ENCODE assay signal across 1 cellular context in the genomic region with DNA sequence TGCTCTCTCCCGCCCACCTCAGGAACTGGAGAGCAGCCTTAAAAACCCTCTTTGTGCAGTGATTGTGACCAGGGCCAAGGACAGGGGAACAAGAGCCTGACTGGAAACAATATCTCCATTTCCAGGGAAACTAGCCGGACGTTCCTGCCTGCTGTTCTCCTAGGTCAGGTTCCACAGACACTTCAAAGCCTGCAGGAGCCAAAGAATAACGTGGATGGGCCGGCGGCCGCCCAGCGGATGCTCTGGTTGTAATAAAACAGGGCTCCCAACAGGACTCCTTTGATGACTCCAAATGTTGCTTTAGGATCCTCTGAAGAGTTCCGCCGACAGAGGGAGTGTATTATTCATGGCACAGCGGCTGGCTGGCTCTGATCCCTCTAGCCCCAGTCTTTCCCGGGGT.
TF ChIP-seq lines count a peak whose summit lies in the region.

No MANE protein-coding gene starts in this region.

TF ChIP-seq in K562, 482 proteins besides CTCF, POLR2A, EP300 and RAD21 (continued from another document):
- TF ChIP-seq, protein P1, sequence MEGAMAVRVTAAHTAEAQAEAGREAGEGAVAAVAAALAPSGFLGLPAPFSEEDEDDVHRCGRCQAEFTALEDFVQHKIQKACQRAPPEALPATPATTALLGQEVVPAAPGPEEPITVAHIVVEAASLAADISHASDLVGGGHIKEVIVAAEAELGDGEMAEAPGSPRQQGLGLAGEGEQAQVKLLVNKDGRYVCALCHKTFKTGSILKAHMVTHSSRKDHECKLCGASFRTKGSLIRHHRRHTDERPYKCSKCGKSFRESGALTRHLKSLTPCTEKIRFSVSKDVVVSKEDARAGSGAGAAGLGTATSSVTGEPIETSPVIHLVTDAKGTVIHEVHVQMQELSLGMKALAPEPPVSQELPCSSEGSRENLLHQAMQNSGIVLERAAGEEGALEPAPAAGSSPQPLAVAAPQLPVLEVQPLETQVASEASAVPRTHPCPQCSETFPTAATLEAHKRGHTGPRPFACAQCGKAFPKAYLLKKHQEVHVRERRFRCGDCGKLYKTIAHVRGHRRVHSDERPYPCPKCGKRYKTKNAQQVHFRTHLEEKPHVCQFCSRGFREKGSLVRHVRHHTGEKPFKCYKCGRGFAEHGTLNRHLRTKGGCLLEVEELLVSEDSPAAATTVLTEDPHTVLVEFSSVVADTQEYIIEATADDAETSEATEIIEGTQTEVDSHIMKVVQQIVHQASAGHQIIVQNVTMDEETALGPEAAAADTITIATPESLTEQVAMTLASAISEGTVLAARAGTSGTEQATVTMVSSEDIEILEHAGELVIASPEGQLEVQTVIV (CRISPR knock-in tag; IDR thresholded peaks at IDR 0.05; ENCODE audit: borderline replicate concordance), result no peak
- TF ChIP-seq TBL1XR1 (IDR thresholded peaks at IDR 0.05; ENCODE audit: low read length in 2 of 2), result no peak
- no peak for TF ChIP-seq ZNF445 (CRISPR knock-in tag; IDR thresholded peaks at IDR 0.05; ENCODE audit: low read depth)
- no peak for TF ChIP-seq ELF2 (CRISPR knock-in tag; IDR thresholded peaks at IDR 0.05)
